ENCODE assay signal across 8 cellular contexts in genomic region chr5:172188893-172189692, GRCh38. TPM values are rescaled to one million over a fixed set of nuclear protein-coding genes. Genes with fewer than 3 reads are reported as not detected.
DNase-seq lines count a peak whose midpoint lies in the region; ATAC-seq and TF ChIP-seq lines count a peak whose summit lies in the region.

No MANE protein-coding gene starts in this region.

- H3K4me1 ChIP-seq in gastroesophageal sphincter = peaks cover 0 to 36% (median 3%) of the 10 kb centered on the region in 3 donors

- no peaks in the 10 kb centered on the region for H3K9me3 ChIP-seq in gastroesophageal sphincter

- H3K4me1 Mint-ChIP-seq in activated CD4-positive, alpha-beta T cell treated with anti-CD3 and anti-CD28 coated beads, Interleukin-2, amount 10 ng/mL, durations not matched to agents 7 days and 5 days = peaks cover 20% of the 10 kb centered on the region
- H3K4me1 Mint-ChIP-seq in activated B cell treated with CpG ODN at 0.5 μM for 24 hours = peaks cover 35% of the 10 kb centered on the region

- DNase-seq in activated CD4-positive, alpha-beta T cell treated with anti-CD3 and anti-CD28 coated beads, Interleukin-2, amount 10 ng/mL, durations not matched to agents 7 days and 5 days = no peak
- no peak for DNase-seq in activated CD4-positive, alpha-beta T cell treated with anti-CD3 and anti-CD28 coated beads, Interleukin-2, amount 50 U/mL, for 48 hours
- DNase-seq in activated B cell treated with CpG ODN at 0.5 μM for 24 hours (no peak), islet precursor cell (peak; percentile 93), substantia nigra (lab: John Stamatoyannopoulos, UW) (no peak)
- DNase-seq in activated CD4-positive, CD25-positive, alpha-beta regulatory T cell (lab: John Stamatoyannopoulos, UW) = no peak

- intact Hi-C loops in activated B cell treated with CpG ODN at 0.5 μM for 24 hours (cut with micrococcal nuclease) = loop anchor here (1.0 to 10.0 kb wide), 14 partner anchors 14 to 868 kb away; partner anchors contain the start of genes CREBRF, DUSP1, FBXW11 and NPM1

- no peak for TF ChIP-seq EP300 in gastroesophageal sphincter (IDR thresholded peaks at IDR 0.05)

- peaks cover 34% of the 10 kb centered on the region for H3K36me3 Mint-ChIP-seq in activated CD4-positive, alpha-beta T cell treated with anti-CD3 and anti-CD28 coated beads, Interleukin-2, amount 10 ng/mL, durations not matched to agents 7 days and 5 days (ENCODE audit: low read depth)
- peaks cover 20% of the 10 kb centered on the region for H3K36me3 Mint-ChIP-seq in activated B cell treated with CpG ODN at 0.5 μM for 24 hours (ENCODE audit: low read depth)

- H3K27ac ChIP-seq in substantia nigra (ENCODE audit: low read depth, low read length, poor library complexity, severe bottlenecking) (peak overlapping the region; percentile 77), gastroesophageal sphincter (peak overlapping the region in 2 of 4 donors; percentile 93 to 96)

- peak overlapping the region; percentile 99 for H3K4me3 Mint-ChIP-seq in activated CD4-positive, alpha-beta T cell treated with anti-CD3 and anti-CD28 coated beads, Interleukin-2, amount 10 ng/mL, durations not matched to agents 7 days and 5 days
- peak overlapping the region; percentile 90 for H3K4me3 Mint-ChIP-seq in activated B cell treated with CpG ODN at 0.5 μM for 24 hours

- peaks cover 3% of the 10 kb centered on the region for H3K27me3 Mint-ChIP-seq in activated CD4-positive, alpha-beta T cell treated with anti-CD3 and anti-CD28 coated beads, Interleukin-2, amount 10 ng/mL, durations not matched to agents 7 days and 5 days
- no peaks in the 10 kb centered on the region for H3K27me3 Mint-ChIP-seq in activated B cell treated with CpG ODN at 0.5 μM for 24 hours

- no peaks in the 10 kb centered on the region for H3K27me3 ChIP-seq in gastroesophageal sphincter

- H3K9me3 Mint-ChIP-seq in activated CD4-positive, alpha-beta T cell treated with anti-CD3 and anti-CD28 coated beads, Interleukin-2, amount 10 ng/mL, durations not matched to agents 7 days and 5 days = no peaks in the 10 kb centered on the region
- no peaks in the 10 kb centered on the region for H3K9me3 Mint-ChIP-seq in activated B cell treated with CpG ODN at 0.5 μM for 24 hours

- H3K4me3 ChIP-seq in gastroesophageal sphincter = peak overlapping the region in 1 of 2 donors; percentile 93

- CTCF ChIA-PET in activated CD4-positive, alpha-beta T cell treated with anti-CD3 and anti-CD28 coated beads, Interleukin-2, amount 10 ng/mL, durations not matched to agents 7 days and 5 days (lab: Charles Lee) = interaction anchor here (0.8 to 7.7 kb wide), 28 partner anchors 9 to 277 kb away, joined by 3 to 103 read pairs (median 6); partner anchors contain the start of gene FBXW11
- CTCF ChIA-PET in activated B cell treated with CpG ODN at 0.5 μM for 24 hours (lab: Charles Lee) = interaction anchor here (0.6 to 5.7 kb wide), 29 partner anchors 8 to 277 kb away, joined by 3 to 94 read pairs (median 4); partner anchors contain the start of gene FBXW11

- TF ChIP-seq POLR2A in gastroesophageal sphincter (IDR thresholded peaks at IDR 0.05) = no peak

- no peaks in the 10 kb centered on the region for H3K36me3 ChIP-seq in gastroesophageal sphincter

- ATAC-seq in activated B cell treated with CpG ODN at 0.5 μM for 24 hours (ENCODE audit: low read depth) (no peak), gastroesophageal sphincter (no peak), GM21360 (IDR thresholded peaks at IDR 0.05; ENCODE audit: unreplicated experiment) (no peak)

- POLR2A ChIA-PET in activated CD4-positive, alpha-beta T cell treated with anti-CD3 and anti-CD28 coated beads, Interleukin-2, amount 10 ng/mL, durations not matched to agents 7 days and 5 days (lab: Charles Lee) = interaction anchor here (6.1 kb wide), 1 partner anchor 15 kb away, joined by 44 read pairs; no protein-coding TSS in a partner anchor
- POLR2A ChIA-PET in activated B cell treated with CpG ODN at 0.5 μM for 24 hours (lab: Charles Lee) = interaction anchor here (0.8 to 8.4 kb wide), 13 partner anchors 14 to 802 kb away, joined by 3 to 184 read pairs (median 7); partner anchors contain the start of genes FBXW11 and UBTD2

- 56% methylated on average over 12 to 23 of the region's 30 CpGs for WGBS in gastroesophageal sphincter (ENCODE audit: low coverage in 1 of 2), 2 donors

- H3K27ac Mint-ChIP-seq in activated CD4-positive, alpha-beta T cell treated with anti-CD3 and anti-CD28 coated beads, Interleukin-2, amount 10 ng/mL, durations not matched to agents 7 days and 5 days = peak overlapping the region; percentile 74
- H3K27ac Mint-ChIP-seq in activated B cell treated with CpG ODN at 0.5 μM for 24 hours = no peak overlapping the region

- no peak for TF ChIP-seq CTCF in activated B cell treated with CpG ODN at 0.5 μM for 24 hours (IDR thresholded peaks at IDR 0.05)
- TF ChIP-seq CTCF in gastroesophageal sphincter (IDR thresholded peaks at IDR 0.05) = no peak

RNA-seq across cellular contexts. Expression of gene STK10, which starts 1.1 kb away (rescaled TPM):
- total RNA-seq in activated CD4-positive, alpha-beta T cell treated with anti-CD3 and anti-CD28 coated beads, Interleukin-2, amount 10 ng/mL, durations not matched to agents 7 days and 5 days = 100 to 1,000 TPM; 299 to 312 TPM
- total RNA-seq in activated B cell treated with CpG ODN at 0.5 μM for 24 hours = 233 and 276 TPM in 2 replicates
- total RNA-seq in gastroesophageal sphincter = 10 to 100 TPM; 14.1 to 30.4 (median 19.4) TPM

RNA-seq across cellular contexts. Expression of gene EFCAB9, which starts 4.9 kb away (rescaled TPM):
- not detected for total RNA-seq in activated CD4-positive, alpha-beta T cell treated with anti-CD3 and anti-CD28 coated beads, Interleukin-2, amount 10 ng/mL, durations not matched to agents 7 days and 5 days
- total RNA-seq in activated B cell treated with CpG ODN at 0.5 μM for 24 hours = not detected in 2 replicates
- total RNA-seq in gastroesophageal sphincter = not detected
